In the genomic region with DNA sequence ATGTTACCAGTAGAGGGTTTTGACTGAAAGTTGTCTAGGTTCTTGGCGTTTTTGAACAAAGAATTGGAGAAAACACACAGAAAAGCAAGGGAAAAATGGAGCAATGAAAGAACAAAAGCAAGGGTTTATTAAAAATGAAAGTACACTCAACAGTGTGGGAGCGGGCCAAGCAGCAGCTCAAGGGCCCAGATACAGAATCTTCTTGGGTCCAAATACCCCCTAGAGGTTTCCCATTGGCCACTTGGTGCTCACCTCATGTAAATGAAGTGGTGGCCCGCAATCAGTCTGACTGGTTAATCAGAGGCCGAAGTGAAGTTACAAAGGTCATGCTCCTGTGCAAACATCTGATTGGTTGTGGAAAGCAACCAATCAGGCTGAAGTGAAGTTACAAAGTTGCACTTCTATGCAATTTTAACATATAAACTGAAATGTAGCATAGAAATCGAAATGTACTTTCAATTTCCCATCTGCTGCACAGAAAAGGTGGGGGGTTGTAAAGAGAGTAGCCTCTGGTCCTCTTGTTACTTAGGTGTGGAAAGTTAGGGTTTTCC, we compare ENCODE assay signal across 13 cellular contexts. TPM values are rescaled to one million over a fixed set of nuclear protein-coding genes. Genes with fewer than 3 reads are reported as not detected.
DNase-seq lines count a peak whose midpoint lies in the region; ATAC-seq and TF ChIP-seq lines count a peak whose summit lies in the region.
"Had no signal": no experiment of that assay in that cellular context is flagged by ENCODE, and none has a peak within 500 bp of the region (broad histone marks: within the 10 kb centered on the region; RNA-seq: fewer than 3 reads in every experiment).

No MANE protein-coding gene starts in this region.

- no peak overlapping the region for H3K4me2 ChIP-seq in PC-9

- H3K27me3 ChIP-seq in transverse colon, result no peaks in the 10 kb centered on the region
- no peaks in the 10 kb centered on the region for H3K27me3 ChIP-seq in PC-9 (ENCODE audit: insufficient read depth, low read depth)
- H3K27me3 ChIP-seq: upper lobe of left lung had no signal

- no peaks in the 10 kb centered on the region for H3K9me3 ChIP-seq in transverse colon
- no peaks in the 10 kb centered on the region for H3K9me3 ChIP-seq in PC-9 (ENCODE audit: insufficient read depth, low read depth)
- H3K9me3 ChIP-seq: upper lobe of left lung had no signal

- no peaks in the 10 kb centered on the region for H3K36me3 ChIP-seq in transverse colon
- H3K36me3 ChIP-seq in PC-9 (ENCODE audit: low read depth), result no peaks in the 10 kb centered on the region
- H3K36me3 ChIP-seq: upper lobe of left lung had no signal

- no peaks in the 10 kb centered on the region for H3K36me3 Mint-ChIP-seq in activated naive CD4-positive, alpha-beta T cell treated with anti-CD3 and anti-CD28 coated beads for 36 hours (ENCODE audit: low read depth)
- H3K36me3 Mint-ChIP-seq in activated CD4-positive, alpha-beta T cell treated with anti-CD3 and anti-CD28 coated beads, Interleukin-2, amount 10 ng/mL, durations not matched to agents 7 days and 5 days (ENCODE audit: low read depth), result peaks cover 6% of the 10 kb centered on the region

- H3K4me1 ChIP-seq in transverse colon (peaks cover 8 to 36% (median 18%) of the 10 kb centered on the region in 4 donors), PC-9 (replicated peaks; ENCODE audit: insufficient read depth) (peaks cover 12% of the 10 kb centered on the region; the same call in 1 of the 2 replicates)

- in situ Hi-C loops in transverse colon (cut with MboI; ENCODE audit: low pct_ligation_motif_present in 1 of 4, low pct_unique_long_range_greater_than_20kb in 1 of 4, low sequenced_read_pairs in 3 of 4), result no loop called here

- POLR2A ChIA-PET in activated CD4-positive, alpha-beta T cell treated with anti-CD3 and anti-CD28 coated beads, Interleukin-2, amount 10 ng/mL, durations not matched to agents 7 days and 5 days (lab: Charles Lee), result no interaction called here
- POLR2A ChIA-PET in PC-9 (lab: Charles Lee; ENCODE audit: unreplicated experiment), result no interaction called here

- TF ChIP-seq CTCF in transverse colon (IDR thresholded peaks at IDR 0.05) (no peak), PC-9 (conservative IDR thresholded peaks at IDR 0.05) (no peak)

- peaks cover 43% of the 10 kb centered on the region for H3K4me1 Mint-ChIP-seq in activated naive CD4-positive, alpha-beta T cell treated with anti-CD3 and anti-CD28 coated beads for 36 hours (ENCODE audit: low read depth)
- peaks cover 35% of the 10 kb centered on the region for H3K4me1 Mint-ChIP-seq in activated CD4-positive, alpha-beta T cell treated with anti-CD3 and anti-CD28 coated beads, Interleukin-2, amount 10 ng/mL, durations not matched to agents 7 days and 5 days

- CTCF ChIA-PET in activated naive CD4-positive, alpha-beta T cell treated with anti-CD3 and anti-CD28 coated beads for 36 hours (lab: Charles Lee), result interaction anchor here (2.5 kb wide), 1 partner anchor 86 kb away, joined by 7 read pairs; no protein-coding TSS in a partner anchor
- CTCF ChIA-PET in activated CD4-positive, alpha-beta T cell treated with anti-CD3 and anti-CD28 coated beads, Interleukin-2, amount 10 ng/mL, durations not matched to agents 7 days and 5 days (lab: Charles Lee), result interaction anchor here (1.0 to 2.1 kb wide), 3 partner anchors 13 to 39 kb away, joined by 3 to 7 read pairs (median 4); no protein-coding TSS in a partner anchor
- CTCF ChIA-PET in PC-9 (lab: Charles Lee), result no interaction called here

- peak; percentile 50 for ATAC-seq in left lobe of liver

- intact Hi-C loops in activated naive CD4-positive, alpha-beta T cell treated with anti-CD3 and anti-CD28 coated beads for 36 hours (cut with micrococcal nuclease), result loop anchor here (5.0 kb wide), 3 partner anchors 469 to 549 kb away; a partner anchor contains a TSS
- intact Hi-C loops in transverse colon (cut with DNase I; ENCODE audit: low total_unique reads), result no loop called here
- intact Hi-C loops in PC-9 (cut with micrococcal nuclease; ENCODE audit: unreplicated experiment), result loop anchor here (5.0 kb wide), 1 partner anchor 521 kb away; a partner anchor contains a TSS

- 70 to 83% methylated on average over 5 of the region's 5 CpGs for WGBS in transverse colon (ENCODE audit: low coverage in 1 of 2), 2 donors

- DNase-seq in activated naive CD4-positive, alpha-beta T cell treated with anti-CD3 and anti-CD28 coated beads for 36 hours, result peak; percentile 49
- no peak for DNase-seq in activated naive CD4-positive, alpha-beta T cell (lab: John Stamatoyannopoulos, UW)
- DNase-seq in activated CD4-positive, alpha-beta T cell treated with anti-CD3 and anti-CD28 coated beads, Interleukin-2, amount 10 ng/mL, durations not matched to agents 7 days and 5 days, result peak; percentile 24
- DNase-seq in left lobe of liver (ENCODE audit: low spot score), result peak; percentile 85
- DNase-seq in transverse colon, result peak; percentile 19
- no peak for DNase-seq in dedifferentiated amniotic fluid mesenchymal stem cell (ENCODE audit: extremely low spot score)
- no peak for DNase-seq in PC-9
- no peak for DNase-seq in activated CD8-positive, alpha-beta memory T cell treated with anti-CD3 and anti-CD28 coated beads, Interleukin-2, amount 50 U/mL, for 4 hours
- DNase-seq: activated gamma-delta T cell, head of caudate nucleus had no signal

- no peaks in the 10 kb centered on the region; the same call in 1 of the 2 replicates for H3K9me2 ChIP-seq in PC-9 (ENCODE audit: insufficient read depth)

- H3K9me3 Mint-ChIP-seq in activated naive CD4-positive, alpha-beta T cell treated with anti-CD3 and anti-CD28 coated beads for 36 hours, result no peaks in the 10 kb centered on the region
- H3K9me3 Mint-ChIP-seq in activated CD4-positive, alpha-beta T cell treated with anti-CD3 and anti-CD28 coated beads, Interleukin-2, amount 10 ng/mL, durations not matched to agents 7 days and 5 days, result peaks cover 3% of the 10 kb centered on the region

- H3K27ac ChIP-seq in transverse colon, result peak overlapping the region in 2 of 4 donors; percentile 19 to 81
- no peak overlapping the region for H3K27ac ChIP-seq in PC-9

- no peak for TF ChIP-seq EP300 in transverse colon (IDR thresholded peaks at IDR 0.05; ENCODE audit: low read depth)

- no peaks in the 10 kb centered on the region for H4K20me1 ChIP-seq in PC-9 (ENCODE audit: insufficient read depth)

- H3K27ac Mint-ChIP-seq in activated naive CD4-positive, alpha-beta T cell treated with anti-CD3 and anti-CD28 coated beads for 36 hours, result peak overlapping the region; percentile 63
- peak overlapping the region; percentile 70 for H3K27ac Mint-ChIP-seq in activated CD4-positive, alpha-beta T cell treated with anti-CD3 and anti-CD28 coated beads, Interleukin-2, amount 10 ng/mL, durations not matched to agents 7 days and 5 days

- H3K4me3 ChIP-seq in transverse colon (no peak overlapping the region), PC-9 (no peak overlapping the region)
- H3K4me3 ChIP-seq: upper lobe of left lung had no signal

- TF ChIP-seq POLR2A in transverse colon (IDR thresholded peaks at IDR 0.05), result no peak

- H2AFZ ChIP-seq in PC-9, result no peak overlapping the region

- no TSS peak for BruUV-seq in PC-9 (replicated peaks; lab: Mats Ljungman, UMichigan)

- peaks cover 9% of the 10 kb centered on the region; the same call in 1 of the 2 replicates for H3F3A ChIP-seq in PC-9 (ENCODE audit: insufficient read depth, low read depth)

- H3K79me2 ChIP-seq in PC-9 (ENCODE audit: low read depth), result peaks cover 7% of the 10 kb centered on the region; the same call in 1 of the 2 replicates

- no peaks in the 10 kb centered on the region for H3K27me3 Mint-ChIP-seq in activated naive CD4-positive, alpha-beta T cell treated with anti-CD3 and anti-CD28 coated beads for 36 hours (ENCODE audit: low read depth)
- no peaks in the 10 kb centered on the region for H3K27me3 Mint-ChIP-seq in activated CD4-positive, alpha-beta T cell treated with anti-CD3 and anti-CD28 coated beads, Interleukin-2, amount 10 ng/mL, durations not matched to agents 7 days and 5 days

- peak overlapping the region; percentile 48 for H3K4me3 Mint-ChIP-seq in activated naive CD4-positive, alpha-beta T cell treated with anti-CD3 and anti-CD28 coated beads for 36 hours
- peak overlapping the region; percentile 90 for H3K4me3 Mint-ChIP-seq in activated CD4-positive, alpha-beta T cell treated with anti-CD3 and anti-CD28 coated beads, Interleukin-2, amount 10 ng/mL, durations not matched to agents 7 days and 5 days

RNA-seq across cellular contexts. Expression of a gene that starts 1.9 kb away (rescaled TPM):
- 10 to 100 TPM; 21.1 to 21.8 TPM for total RNA-seq in activated naive CD4-positive, alpha-beta T cell treated with anti-CD3 and anti-CD28 coated beads for 36 hours
- 10 to 100 TPM; 15.9 to 19.5 TPM for total RNA-seq in activated CD4-positive, alpha-beta T cell treated with anti-CD3 and anti-CD28 coated beads, Interleukin-2, amount 10 ng/mL, durations not matched to agents 7 days and 5 days
- total RNA-seq in left lobe of liver, result 13.2 TPM
- 10 to 100 TPM in 2 of 4 donors, 1 to 10 TPM in 2; 5.6 to 19.5 (median 11.2) TPM for total RNA-seq in transverse colon
- 24.5 and 26.7 TPM in 2 replicates for total RNA-seq in PC-9 (2021)

RNA-seq across cellular contexts. Expression of a gene that starts 27.2 kb away (rescaled TPM):
- total RNA-seq in activated naive CD4-positive, alpha-beta T cell treated with anti-CD3 and anti-CD28 coated beads for 36 hours, result 10 to 100 TPM; 15.5 to 18.5 TPM
- 10 to 100 TPM; 79.4 to 84.1 TPM for total RNA-seq in activated CD4-positive, alpha-beta T cell treated with anti-CD3 and anti-CD28 coated beads, Interleukin-2, amount 10 ng/mL, durations not matched to agents 7 days and 5 days
- total RNA-seq in left lobe of liver, result 29.2 TPM
- total RNA-seq in transverse colon, result 10 to 100 TPM; 37.7 to 89.2 (median 62.1) TPM
- total RNA-seq in PC-9 (2021), result 0.35 and 0.50 TPM in 2 replicates

RNA-seq across cellular contexts. Expression of a gene that starts 52.5 kb away (rescaled TPM):
- not detected for total RNA-seq in activated naive CD4-positive, alpha-beta T cell treated with anti-CD3 and anti-CD28 coated beads for 36 hours
- not detected for total RNA-seq in activated CD4-positive, alpha-beta T cell treated with anti-CD3 and anti-CD28 coated beads, Interleukin-2, amount 10 ng/mL, durations not matched to agents 7 days and 5 days
- total RNA-seq in left lobe of liver (not detected), transverse colon (not detected), PC-9 (2021) (not detected in 2 replicates)
- total RNA-seq: mononuclear cell, SK-MEL-5, upper lobe of left lung had no signal

Comparison
In these comparisons a context has a peak if more than half of its experiments do, and no peak if none do; other contexts are left out.
1. DNase-seq: peak in activated naive CD4-positive, alpha-beta T cell treated with anti-CD3 and anti-CD28 coated beads for 36 hours (single experiment), activated CD4-positive, alpha-beta T cell treated with anti-CD3 and anti-CD28 coated beads, Interleukin-2, amount 10 ng/mL, durations not matched to agents 7 days and 5 days (single experiment), left lobe of liver (single experiment) and transverse colon (single experiment); none in activated naive CD4-positive, alpha-beta T cell (0 of 4), dedifferentiated amniotic fluid mesenchymal stem cell (single experiment), PC-9 (0 of 2) and activated CD8-positive, alpha-beta memory T cell treated with anti-CD3 and anti-CD28 coated beads, Interleukin-2, amount 50 U/mL, for 4 hours (single experiment).
2. RNA of a gene that starts 27.2 kb away (total RNA-seq): 79.4 to 84.1 TPM in activated CD4-positive, alpha-beta T cell treated with anti-CD3 and anti-CD28 coated beads, Interleukin-2, amount 10 ng/mL, durations not matched to agents 7 days and 5 days, 37.7 to 89.2 TPM in transverse colon, 29.2 TPM in left lobe of liver (single experiment) and 15.5 to 18.5 TPM in activated naive CD4-positive, alpha-beta T cell treated with anti-CD3 and anti-CD28 coated beads for 36 hours; 0.35 to 0.50 TPM in PC-9; every median in the first group is over 10 times any median in the second.